ENCODE assay signal across 14 cellular contexts in genomic region chr11:125274309-125274708, GRCh38.
DNase-seq lines count a peak whose midpoint lies in the region; ATAC-seq and TF ChIP-seq lines count a peak whose summit lies in the region.
"Had no signal": no experiment of that assay in that cellular context is flagged by ENCODE, and none has a peak within 500 bp of the region (broad histone marks: within the 10 kb centered on the region; RNA-seq: fewer than 3 reads in every experiment).

No MANE protein-coding gene starts in this region.

- 93% methylated on average over 11 of the region's 11 CpGs for WGBS in mesenchymal stem cell

- H3K14ac ChIP-seq in mesenchymal stem cell (ENCODE audit: low read length in 2 of 2) = no peak overlapping the region

- H2AFZ ChIP-seq in mesenchymal stem cell (ENCODE audit: low read depth, low read length) = no peak overlapping the region

- no peak overlapping the region for H2BK15ac ChIP-seq in mesenchymal stem cell (ENCODE audit: low read depth, poor library complexity, severe bottlenecking)

- H3K18ac ChIP-seq in mesenchymal stem cell (ENCODE audit: low read depth in 1 of 2, low read length in 2 of 2) = no peak overlapping the region

- H3K4me1 ChIP-seq in mesenchymal stem cell (ENCODE audit: control insufficient read depth, insufficient read depth, low read depth, low read length) = peaks cover 18% of the 10 kb centered on the region
- H3K4me1 ChIP-seq in effector memory CD4-positive, alpha-beta T cell (ENCODE audit: control insufficient read depth, insufficient read depth, low read length, poor library complexity, severe bottlenecking) = no peaks in the 10 kb centered on the region
- H3K4me1 ChIP-seq: BLaER1, HAP-1 had no signal

- H3K27me3 ChIP-seq in mesenchymal stem cell (ENCODE audit: control insufficient read depth in 1 of 2, insufficient read depth in 1 of 2, low read length in 2 of 2) = no peaks in the 10 kb centered on the region
- H3K27me3 ChIP-seq in effector memory CD4-positive, alpha-beta T cell (replicated peaks; ENCODE audit: control insufficient read depth, insufficient read depth, low read length, poor library complexity, severe bottlenecking) = peaks cover 3% of the 10 kb centered on the region
- H3K27me3 ChIP-seq: BLaER1 had no signal

- no peak overlapping the region for H4K91ac ChIP-seq in mesenchymal stem cell (ENCODE audit: low read length)

- H3K23ac ChIP-seq in mesenchymal stem cell (ENCODE audit: low read length in 2 of 2) = no peak overlapping the region

- peak overlapping the region; percentile 40 for H2AK5ac ChIP-seq in mesenchymal stem cell (ENCODE audit: low read length, severe bottlenecking)

- no peak overlapping the region for H3K4ac ChIP-seq in mesenchymal stem cell (ENCODE audit: low read depth in 1 of 2, low read length in 2 of 2)

- DNase-seq in DMS79 (lab: John Stamatoyannopoulos, UW) (peak; percentile 64), LNCaP clone FGC (ENCODE audit: low read depth) (peak; percentile 84), mesenchymal stem cell (no peak), superior temporal gyrus (ENCODE audit: extremely low spot score) (no peak)
- no peak for DNase-seq in effector memory CD4-positive, alpha-beta T cell
- DNase-seq: CD4-positive, alpha-beta T cell; CD8-positive, alpha-beta memory T cell; DMS 273 treated with DMSO at 0.1 percent for 48 hours; DND-41; GOT3; HFFc6 had no signal

- no peak overlapping the region for H3K4me2 ChIP-seq in mesenchymal stem cell (ENCODE audit: low read length, poor library complexity, severe bottlenecking)
- H3K4me2 ChIP-seq: BLaER1 had no signal

- H3K36me3 ChIP-seq in mesenchymal stem cell (ENCODE audit: control insufficient read depth in 1 of 2, insufficient read depth in 2 of 2, low read depth in 1 of 2, low read length in 2 of 2) = peaks cover 0 to 19% of the 10 kb centered on the region in 2 experiments
- H3K36me3 ChIP-seq in effector memory CD4-positive, alpha-beta T cell (ENCODE audit: control insufficient read depth, insufficient read depth, low read length) = no peaks in the 10 kb centered on the region
- H3K36me3 ChIP-seq: BLaER1, HAP-1 had no signal

- no peak for ATAC-seq in HG03175 (IDR thresholded peaks at IDR 0.05; ENCODE audit: unreplicated experiment)

- no peak overlapping the region for H2BK12ac ChIP-seq in mesenchymal stem cell (ENCODE audit: low read length in 2 of 2)

- H3K4me3 ChIP-seq in LNCaP clone FGC (ENCODE audit: low read depth, low read length) (no peak overlapping the region), mesenchymal stem cell (ENCODE audit: insufficient read depth in 1 of 2, low read depth in 1 of 2, low read length in 2 of 2) (no peak overlapping the region)
- H3K4me3 ChIP-seq in effector memory CD4-positive, alpha-beta T cell (ENCODE audit: insufficient read depth, low read depth, low read length, poor library complexity, severe bottlenecking) = no peak overlapping the region
- H3K4me3 ChIP-seq: BLaER1, HAP-1 had no signal

- no peaks in the 10 kb centered on the region for H3K9me3 ChIP-seq in mesenchymal stem cell (ENCODE audit: control insufficient read depth, low read length)
- no peaks in the 10 kb centered on the region for H3K9me3 ChIP-seq in effector memory CD4-positive, alpha-beta T cell (ENCODE audit: control insufficient read depth, low read length)
- H3K9me3 ChIP-seq: BLaER1, HAP-1 had no signal

- H4K8ac ChIP-seq in mesenchymal stem cell (ENCODE audit: low read length) = no peak overlapping the region

- H3K79me1 ChIP-seq in mesenchymal stem cell (replicated peaks; ENCODE audit: low read length, poor library complexity, severe bottlenecking) = peaks cover 42% of the 10 kb centered on the region

- no peak overlapping the region for H2BK120ac ChIP-seq in mesenchymal stem cell (ENCODE audit: low read depth, low read length)

- H3K9ac ChIP-seq in mesenchymal stem cell (ENCODE audit: low read length) = no peak overlapping the region
- H3K9ac ChIP-seq: BLaER1 had no signal

- H3K27ac ChIP-seq in mesenchymal stem cell (ENCODE audit: low read length, poor library complexity, severe bottlenecking) = no peak overlapping the region
- no peak overlapping the region for H3K27ac ChIP-seq in effector memory CD4-positive, alpha-beta T cell (ENCODE audit: insufficient read depth, low read length, poor library complexity, severe bottlenecking)
- H3K27ac ChIP-seq: BLaER1 had no signal

- H2BK5ac ChIP-seq in mesenchymal stem cell (ENCODE audit: low read depth, low read length, poor library complexity, severe bottlenecking) = no peak overlapping the region

- no peak for TF ChIP-seq CTCF in LNCaP clone FGC (IDR thresholded peaks at IDR 0.05; ENCODE audit: control insufficient read depth, extremely low read depth, insufficient read depth)

Comparison
In these comparisons a context has a peak if more than half of its experiments do, and no peak if none do; other contexts are left out.
1. DNase-seq: peak in DMS79 (single experiment) and LNCaP clone FGC (single experiment); none in mesenchymal stem cell (single experiment), effector memory CD4-positive, alpha-beta T cell (0 of 3) and superior temporal gyrus (single experiment).